8 cellular contexts compared by ENCODE assay signal in the genomic region with DNA sequence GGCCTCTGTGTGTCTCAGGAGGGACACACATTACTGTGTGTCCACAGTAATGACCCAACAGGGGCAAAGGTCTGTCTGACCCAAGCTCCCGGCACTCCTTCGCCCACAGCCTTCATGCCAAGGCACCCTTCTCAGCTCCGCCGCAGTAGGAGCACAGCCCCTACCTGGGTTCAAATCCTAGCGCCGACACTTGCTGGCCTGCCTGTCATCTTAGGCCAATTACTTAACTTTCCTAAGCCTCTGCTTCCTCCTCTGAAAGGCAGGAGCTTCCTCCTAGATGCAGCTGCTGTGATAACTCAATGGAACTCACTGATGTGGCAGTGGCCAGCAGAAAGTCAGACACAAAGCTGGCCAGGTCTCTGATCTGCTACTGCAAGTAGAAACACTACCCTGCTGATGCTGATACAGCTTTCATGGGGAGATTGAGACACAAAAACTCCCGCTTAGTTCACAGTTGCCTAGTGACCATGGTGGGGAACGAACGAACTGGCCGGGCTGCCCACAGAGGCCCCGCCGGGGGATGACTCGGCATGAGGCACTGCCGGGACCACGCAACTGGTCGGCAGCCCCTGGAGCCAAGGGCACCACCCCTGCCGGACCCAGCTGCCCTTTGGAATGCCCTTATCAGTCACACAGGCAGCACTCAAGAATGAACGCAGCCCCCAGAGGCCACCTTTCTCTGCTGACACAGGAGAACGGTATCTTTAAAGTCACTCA. TPM values are rescaled to one million over a fixed set of nuclear protein-coding genes. Genes with fewer than 3 reads are reported as not detected.
DNase-seq lines count a peak whose midpoint lies in the region; ATAC-seq and TF ChIP-seq lines count a peak whose summit lies in the region.

No MANE protein-coding gene starts in this region.

- no peak for TF ChIP-seq CTCF in activated CD8-positive, alpha-beta T cell treated with anti-CD3 and anti-CD28 coated beads for 36 hours (IDR thresholded peaks at IDR 0.05)

- peak overlapping the region; percentile 71 for H3K27ac Mint-ChIP-seq in T-helper 1 cell treated with Interleukin-12 subunit alpha and Interleukin-12 subunit beta and Interleukin-4 antibody, amounts not matched to agents 30 μg/mL and 1 μg/mL, for 36 hours
- peak overlapping the region; percentile 88 for H3K27ac Mint-ChIP-seq in activated CD8-positive, alpha-beta T cell treated with anti-CD3 and anti-CD28 coated beads for 36 hours

- DNase-seq in T-helper 1 cell (no peak), left cardiac atrium (peak; percentile 84), DMS 273 treated with DMSO at 0.1 percent for 48 hours (lab: John Stamatoyannopoulos, UW) (no peak)
- DNase-seq in activated CD8-positive, alpha-beta T cell treated with anti-CD3 and anti-CD28 coated beads for 36 hours = no peak
- no peak for DNase-seq in activated effector memory CD4-positive, alpha-beta T cell treated with Interleukin-2 at 50 U/mL for 16 hours

- CTCF ChIA-PET in activated CD8-positive, alpha-beta T cell treated with anti-CD3 and anti-CD28 coated beads for 36 hours (lab: Charles Lee) = interaction anchor here (13.5 to 28.9 kb wide), 2 partner anchors 16 to 17 kb away, joined by 316 to 1168 read pairs; a partner anchor contains a TSS

- H3K27ac ChIP-seq in skin epidermis = peak overlapping the region in 19 of 21 experiments; percentile 34 to 88 (median 80)

- intact Hi-C loops in activated CD8-positive, alpha-beta T cell treated with anti-CD3 and anti-CD28 coated beads for 36 hours (cut with micrococcal nuclease) = no loop called here
- intact Hi-C loops in left cardiac atrium (cut with DNase I) = no loop called here

- peaks cover 38% of the 10 kb centered on the region for H3K36me3 Mint-ChIP-seq in T-helper 1 cell treated with Interleukin-12 subunit alpha and Interleukin-12 subunit beta and Interleukin-4 antibody, amounts not matched to agents 30 μg/mL and 1 μg/mL, for 36 hours (ENCODE audit: low read depth)
- H3K36me3 Mint-ChIP-seq in activated CD8-positive, alpha-beta T cell treated with anti-CD3 and anti-CD28 coated beads for 36 hours (ENCODE audit: low read depth) = peaks cover 56% of the 10 kb centered on the region

- no peaks in the 10 kb centered on the region for H3K9me3 Mint-ChIP-seq in T-helper 1 cell treated with Interleukin-12 subunit alpha and Interleukin-12 subunit beta and Interleukin-4 antibody, amounts not matched to agents 30 μg/mL and 1 μg/mL, for 36 hours
- peaks cover 11% of the 10 kb centered on the region for H3K9me3 Mint-ChIP-seq in activated CD8-positive, alpha-beta T cell treated with anti-CD3 and anti-CD28 coated beads for 36 hours

- no peaks in the 10 kb centered on the region for H3K27me3 Mint-ChIP-seq in T-helper 1 cell treated with Interleukin-12 subunit alpha and Interleukin-12 subunit beta and Interleukin-4 antibody, amounts not matched to agents 30 μg/mL and 1 μg/mL, for 36 hours (ENCODE audit: low read depth)
- no peaks in the 10 kb centered on the region for H3K27me3 Mint-ChIP-seq in activated CD8-positive, alpha-beta T cell treated with anti-CD3 and anti-CD28 coated beads for 36 hours

- ATAC-seq in activated CD8-positive, alpha-beta T cell treated with anti-CD3 and anti-CD28 coated beads for 36 hours = no peak
- peak; percentile 60 to 67 for ATAC-seq in left cardiac atrium
- ATAC-seq in GM21786 (IDR thresholded peaks at IDR 0.05; ENCODE audit: unreplicated experiment) = no peak

- H3K4me1 Mint-ChIP-seq in T-helper 1 cell treated with Interleukin-12 subunit alpha and Interleukin-12 subunit beta and Interleukin-4 antibody, amounts not matched to agents 30 μg/mL and 1 μg/mL, for 36 hours (ENCODE audit: low read depth) = peaks cover 70% of the 10 kb centered on the region
- peaks cover 87% of the 10 kb centered on the region for H3K4me1 Mint-ChIP-seq in activated CD8-positive, alpha-beta T cell treated with anti-CD3 and anti-CD28 coated beads for 36 hours (ENCODE audit: low read depth)

- H3K4me3 Mint-ChIP-seq in T-helper 1 cell treated with Interleukin-12 subunit alpha and Interleukin-12 subunit beta and Interleukin-4 antibody, amounts not matched to agents 30 μg/mL and 1 μg/mL, for 36 hours = peak overlapping the region; percentile 63
- H3K4me3 Mint-ChIP-seq in activated CD8-positive, alpha-beta T cell treated with anti-CD3 and anti-CD28 coated beads for 36 hours = peak overlapping the region; percentile 50

- peak overlapping the region in 1 of 7 experiments; percentile 8 for H3K4me3 ChIP-seq in skin epidermis

- POLR2A ChIA-PET in activated CD8-positive, alpha-beta T cell treated with anti-CD3 and anti-CD28 coated beads for 36 hours (lab: Charles Lee) = interaction anchor here (15.4 to 26.2 kb wide), 2 partner anchors 9 to 17 kb away, joined by 320 to 768 read pairs; a partner anchor contains a TSS

RNA-seq across cellular contexts. Expression of a gene that starts 8.1 kb away (rescaled TPM):
- 10 to 100 TPM; 60.3 to 65.1 TPM for total RNA-seq in activated CD8-positive, alpha-beta T cell treated with anti-CD3 and anti-CD28 coated beads for 36 hours
- 10 to 100 TPM; 36.6 to 43.1 TPM for total RNA-seq in left cardiac atrium

RNA-seq across cellular contexts. Expression of a gene that starts 25.9 kb away (rescaled TPM):
- under 1 TPM; 0.31 to 0.61 TPM for total RNA-seq in activated CD8-positive, alpha-beta T cell treated with anti-CD3 and anti-CD28 coated beads for 36 hours
- total RNA-seq in left cardiac atrium = under 1 TPM; 0.55 to 0.65 TPM

RNA-seq across cellular contexts. Expression of a gene that starts 46.7 kb away (rescaled TPM):
- 10 to 100 TPM; 17.1 to 17.5 TPM for total RNA-seq in activated CD8-positive, alpha-beta T cell treated with anti-CD3 and anti-CD28 coated beads for 36 hours
- 10 to 100 TPM; 12.3 to 14.6 TPM for total RNA-seq in left cardiac atrium

RNA-seq across cellular contexts. Expression of a gene that starts 54.2 kb away (rescaled TPM):
- total RNA-seq in activated CD8-positive, alpha-beta T cell treated with anti-CD3 and anti-CD28 coated beads for 36 hours = 10 to 100 TPM; 20.2 to 21.2 TPM
- total RNA-seq in left cardiac atrium = 10 to 100 TPM; 17.9 to 20.5 TPM

RNA-seq across cellular contexts. Expression of a gene that starts 60.0 kb away (rescaled TPM):
- 10 to 100 TPM; 25.8 to 29.0 TPM for total RNA-seq in activated CD8-positive, alpha-beta T cell treated with anti-CD3 and anti-CD28 coated beads for 36 hours
- 10 to 100 TPM in 1 of 2 donors, 1 to 10 TPM in 1; 9.0 to 12.3 TPM for total RNA-seq in left cardiac atrium

Comparison
In these comparisons a context has a peak if more than half of its experiments do, and no peak if none do; other contexts are left out.
1. ATAC-seq: peak in left cardiac atrium (2 of 2); none in activated CD8-positive, alpha-beta T cell treated with anti-CD3 and anti-CD28 coated beads for 36 hours (single experiment) and GM21786 (single experiment).